ENCODE assay signal across 1 cellular context in the genomic region with DNA sequence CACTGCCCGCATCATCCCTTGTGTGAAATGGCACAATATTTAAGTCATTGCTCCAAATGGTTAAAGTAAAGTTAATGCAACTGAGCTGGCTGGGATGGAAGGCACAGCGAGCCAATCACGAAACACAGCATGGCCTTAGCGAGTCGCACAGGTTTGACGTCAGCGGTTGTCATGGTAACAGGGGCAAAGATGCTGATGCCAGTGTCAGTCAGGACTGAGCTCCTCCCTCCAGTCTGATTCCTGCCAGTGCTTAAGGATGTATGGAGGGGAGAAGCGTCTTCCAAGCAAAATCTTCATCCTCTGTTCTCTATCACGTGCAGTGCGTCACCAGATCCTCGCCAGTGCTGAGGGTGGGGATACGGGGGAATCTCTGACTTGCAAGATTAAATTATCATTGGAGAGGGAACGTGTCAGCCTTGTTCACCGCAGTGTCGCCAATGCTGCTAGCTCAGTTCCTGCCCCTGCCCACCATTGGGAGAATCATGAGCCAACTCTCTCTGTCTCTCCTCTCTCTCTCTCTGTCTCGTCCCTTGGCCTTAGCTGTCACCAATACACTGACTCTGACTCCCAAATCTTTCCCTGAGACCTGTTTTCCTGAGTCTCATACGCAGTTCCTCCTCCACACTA.
TF ChIP-seq lines count a peak whose summit lies in the region.

No MANE protein-coding gene starts in this region.

TF ChIP-seq in SK-N-SH, 30 proteins besides CTCF, POLR2A, EP300 and RAD21 (continued from another document):
- TF ChIP-seq, protein P1, sequence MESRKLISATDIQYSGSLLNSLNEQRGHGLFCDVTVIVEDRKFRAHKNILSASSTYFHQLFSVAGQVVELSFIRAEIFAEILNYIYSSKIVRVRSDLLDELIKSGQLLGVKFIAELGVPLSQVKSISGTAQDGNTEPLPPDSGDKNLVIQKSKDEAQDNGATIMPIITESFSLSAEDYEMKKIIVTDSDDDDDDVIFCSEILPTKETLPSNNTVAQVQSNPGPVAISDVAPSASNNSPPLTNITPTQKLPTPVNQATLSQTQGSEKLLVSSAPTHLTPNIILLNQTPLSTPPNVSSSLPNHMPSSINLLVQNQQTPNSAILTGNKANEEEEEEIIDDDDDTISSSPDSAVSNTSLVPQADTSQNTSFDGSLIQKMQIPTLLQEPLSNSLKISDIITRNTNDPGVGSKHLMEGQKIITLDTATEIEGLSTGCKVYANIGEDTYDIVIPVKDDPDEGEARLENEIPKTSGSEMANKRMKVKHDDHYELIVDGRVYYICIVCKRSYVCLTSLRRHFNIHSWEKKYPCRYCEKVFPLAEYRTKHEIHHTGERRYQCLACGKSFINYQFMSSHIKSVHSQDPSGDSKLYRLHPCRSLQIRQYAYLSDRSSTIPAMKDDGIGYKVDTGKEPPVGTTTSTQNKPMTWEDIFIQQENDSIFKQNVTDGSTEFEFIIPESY (IDR thresholded peaks at IDR 0.05; ENCODE audit: borderline replicate concordance, low read depth) = no peak
- TF ChIP-seq NRF1 (IDR thresholded peaks at IDR 0.05; ENCODE audit: low read depth, low read length) (no peak), TAF1 (IDR thresholded peaks at IDR 0.05; ENCODE audit: borderline replicate concordance, low read depth, low read length) (no peak; the same call in 1 of the 2 replicates), SMC3 (IDR thresholded peaks at IDR 0.05; ENCODE audit: low read depth, low read length) (no peak), GATA2 (CRISPR knock-in tag; IDR thresholded peaks at IDR 0.05) (no peak), RCOR1 (IDR thresholded peaks at IDR 0.05; ENCODE audit: low read length) (peak; percentile 62; the same call in 1 of the 2 replicates), RFX5 (IDR thresholded peaks at IDR 0.05; ENCODE audit: low read length) (peak; percentile 100), SIN3A (IDR thresholded peaks at IDR 0.05; ENCODE audit: borderline replicate concordance, low read depth, low read length) (peak; percentile 63; the same call in 1 of the 2 replicates), FOSL2 (IDR thresholded peaks at IDR 0.05; ENCODE audit: borderline replicate concordance, low read depth) (no peak), FOXM1 (IDR thresholded peaks at IDR 0.05; ENCODE audit: low read depth) (no peak), EZH2phosphoT487 (IDR thresholded peaks at IDR 0.05; ENCODE audit: borderline replicate concordance, low read depth) (no peak), ELF1 (IDR thresholded peaks at IDR 0.05) (no peak), MEF2A (IDR thresholded peaks at IDR 0.05; ENCODE audit: borderline replicate concordance, low read depth) (no peak)
- TF ChIP-seq, protein P2, sequence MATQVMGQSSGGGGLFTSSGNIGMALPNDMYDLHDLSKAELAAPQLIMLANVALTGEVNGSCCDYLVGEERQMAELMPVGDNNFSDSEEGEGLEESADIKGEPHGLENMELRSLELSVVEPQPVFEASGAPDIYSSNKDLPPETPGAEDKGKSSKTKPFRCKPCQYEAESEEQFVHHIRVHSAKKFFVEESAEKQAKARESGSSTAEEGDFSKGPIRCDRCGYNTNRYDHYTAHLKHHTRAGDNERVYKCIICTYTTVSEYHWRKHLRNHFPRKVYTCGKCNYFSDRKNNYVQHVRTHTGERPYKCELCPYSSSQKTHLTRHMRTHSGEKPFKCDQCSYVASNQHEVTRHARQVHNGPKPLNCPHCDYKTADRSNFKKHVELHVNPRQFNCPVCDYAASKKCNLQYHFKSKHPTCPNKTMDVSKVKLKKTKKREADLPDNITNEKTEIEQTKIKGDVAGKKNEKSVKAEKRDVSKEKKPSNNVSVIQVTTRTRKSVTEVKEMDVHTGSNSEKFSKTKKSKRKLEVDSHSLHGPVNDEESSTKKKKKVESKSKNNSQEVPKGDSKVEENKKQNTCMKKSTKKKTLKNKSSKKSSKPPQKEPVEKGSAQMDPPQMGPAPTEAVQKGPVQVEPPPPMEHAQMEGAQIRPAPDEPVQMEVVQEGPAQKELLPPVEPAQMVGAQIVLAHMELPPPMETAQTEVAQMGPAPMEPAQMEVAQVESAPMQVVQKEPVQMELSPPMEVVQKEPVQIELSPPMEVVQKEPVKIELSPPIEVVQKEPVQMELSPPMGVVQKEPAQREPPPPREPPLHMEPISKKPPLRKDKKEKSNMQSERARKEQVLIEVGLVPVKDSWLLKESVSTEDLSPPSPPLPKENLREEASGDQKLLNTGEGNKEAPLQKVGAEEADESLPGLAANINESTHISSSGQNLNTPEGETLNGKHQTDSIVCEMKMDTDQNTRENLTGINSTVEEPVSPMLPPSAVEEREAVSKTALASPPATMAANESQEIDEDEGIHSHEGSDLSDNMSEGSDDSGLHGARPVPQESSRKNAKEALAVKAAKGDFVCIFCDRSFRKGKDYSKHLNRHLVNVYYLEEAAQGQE (IDR thresholded peaks at IDR 0.05; ENCODE audit: low read depth, low read length) = no peak
- TF ChIP-seq, protein P3, sequence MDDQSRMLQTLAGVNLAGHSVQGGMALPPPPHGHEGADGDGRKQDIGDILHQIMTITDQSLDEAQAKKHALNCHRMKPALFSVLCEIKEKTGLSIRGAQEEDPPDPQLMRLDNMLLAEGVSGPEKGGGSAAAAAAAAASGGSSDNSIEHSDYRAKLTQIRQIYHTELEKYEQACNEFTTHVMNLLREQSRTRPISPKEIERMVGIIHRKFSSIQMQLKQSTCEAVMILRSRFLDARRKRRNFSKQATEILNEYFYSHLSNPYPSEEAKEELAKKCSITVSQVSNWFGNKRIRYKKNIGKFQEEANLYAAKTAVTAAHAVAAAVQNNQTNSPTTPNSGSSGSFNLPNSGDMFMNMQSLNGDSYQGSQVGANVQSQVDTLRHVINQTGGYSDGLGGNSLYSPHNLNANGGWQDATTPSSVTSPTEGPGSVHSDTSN (IDR thresholded peaks at IDR 0.05) = peak; percentile 99
- TF ChIP-seq, protein P4, sequence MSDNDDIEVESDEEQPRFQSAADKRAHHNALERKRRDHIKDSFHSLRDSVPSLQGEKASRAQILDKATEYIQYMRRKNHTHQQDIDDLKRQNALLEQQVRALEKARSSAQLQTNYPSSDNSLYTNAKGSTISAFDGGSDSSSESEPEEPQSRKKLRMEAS (IDR thresholded peaks at IDR 0.05; ENCODE audit: low read depth) = no peak
- TF ChIP-seq, protein P5, sequence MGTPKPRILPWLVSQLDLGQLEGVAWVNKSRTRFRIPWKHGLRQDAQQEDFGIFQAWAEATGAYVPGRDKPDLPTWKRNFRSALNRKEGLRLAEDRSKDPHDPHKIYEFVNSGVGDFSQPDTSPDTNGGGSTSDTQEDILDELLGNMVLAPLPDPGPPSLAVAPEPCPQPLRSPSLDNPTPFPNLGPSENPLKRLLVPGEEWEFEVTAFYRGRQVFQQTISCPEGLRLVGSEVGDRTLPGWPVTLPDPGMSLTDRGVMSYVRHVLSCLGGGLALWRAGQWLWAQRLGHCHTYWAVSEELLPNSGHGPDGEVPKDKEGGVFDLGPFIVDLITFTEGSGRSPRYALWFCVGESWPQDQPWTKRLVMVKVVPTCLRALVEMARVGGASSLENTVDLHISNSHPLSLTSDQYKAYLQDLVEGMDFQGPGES (IDR thresholded peaks at IDR 0.05; ENCODE audit: low read depth, low read length) = peak; percentile 59
- TF ChIP-seq, protein P6, sequence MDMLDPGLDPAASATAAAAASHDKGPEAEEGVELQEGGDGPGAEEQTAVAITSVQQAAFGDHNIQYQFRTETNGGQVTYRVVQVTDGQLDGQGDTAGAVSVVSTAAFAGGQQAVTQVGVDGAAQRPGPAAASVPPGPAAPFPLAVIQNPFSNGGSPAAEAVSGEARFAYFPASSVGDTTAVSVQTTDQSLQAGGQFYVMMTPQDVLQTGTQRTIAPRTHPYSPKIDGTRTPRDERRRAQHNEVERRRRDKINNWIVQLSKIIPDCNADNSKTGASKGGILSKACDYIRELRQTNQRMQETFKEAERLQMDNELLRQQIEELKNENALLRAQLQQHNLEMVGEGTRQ (IDR thresholded peaks at IDR 0.05; ENCODE audit: borderline replicate concordance, low read depth, low read length) = no peak
